ENCODE assay signal across 27 cellular contexts in the genomic region with DNA sequence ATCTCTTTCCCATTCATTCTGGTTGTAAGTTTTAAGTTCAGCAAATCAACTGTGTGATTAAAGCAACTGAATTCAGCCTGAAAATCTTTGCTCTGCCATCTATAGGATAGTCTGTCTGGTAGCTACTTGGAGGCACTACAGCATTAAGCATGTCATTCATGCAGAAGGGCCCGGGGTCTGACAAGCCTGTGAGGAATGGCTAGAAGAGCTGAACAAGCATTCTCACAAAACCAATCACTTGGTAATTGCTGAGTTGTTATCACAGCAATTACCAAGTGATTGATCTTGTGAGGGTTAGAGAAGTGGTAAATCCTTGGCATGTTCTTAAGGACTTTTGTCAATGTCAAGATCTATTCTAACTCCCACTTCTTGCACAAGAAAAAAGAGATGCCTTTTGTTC.
A peak's percentile ranks its signal among the peaks of the same experiment; 100 is the strongest.
DNase-seq lines count a peak whose midpoint lies in the region; ATAC-seq lines count a peak whose summit lies in the region.
"Had no signal": no experiment of that assay in that cellular context is flagged by ENCODE, and none has a peak within 500 bp of the region (broad histone marks: within the 10 kb centered on the region; RNA-seq: fewer than 3 reads in every experiment).

No MANE protein-coding gene starts in this region.

- ATAC-seq in GM18909 (IDR thresholded peaks at IDR 0.05; ENCODE audit: poor library complexity, unreplicated experiment), result no peak
- ATAC-seq: CD8-positive, alpha-beta T cell; effector memory CD8-positive, alpha-beta T cell; GM12878; left lobe of liver; sciatic nerve; stimulated activated naive CD8-positive, alpha-beta T cell treated with anti-CD3 and anti-CD28 coated beads, Interleukin-15, amount 100 ng/mL, for 72 hours had no signal

- H3K4me3 Mint-ChIP-seq in activated CD4-positive, alpha-beta memory T cell treated with anti-CD3 and anti-CD28 coated beads, Interleukin-2, amount 10 ng/mL, durations not matched to agents 7 days and 5 days, result no peak overlapping the region
- H3K4me3 Mint-ChIP-seq: activated naive CD8-positive, alpha-beta T cell treated with anti-CD3 and anti-CD28 coated beads, Interleukin-2, amount 10 ng/mL, durations not matched to agents 7 days and 5 days; B cell; CD8-positive, alpha-beta T cell; effector memory CD8-positive, alpha-beta T cell; memory B cell; stimulated activated naive CD8-positive, alpha-beta T cell treated with anti-CD3 and anti-CD28 coated beads, Interleukin-15, amount 100 ng/mL, for 72 hours had no signal

- no peak overlapping the region for H3K27ac Mint-ChIP-seq in activated CD4-positive, alpha-beta memory T cell treated with anti-CD3 and anti-CD28 coated beads, Interleukin-2, amount 10 ng/mL, durations not matched to agents 7 days and 5 days
- H3K27ac Mint-ChIP-seq: activated naive CD8-positive, alpha-beta T cell treated with anti-CD3 and anti-CD28 coated beads, Interleukin-2, amount 10 ng/mL, durations not matched to agents 7 days and 5 days; B cell; CD8-positive, alpha-beta T cell; effector memory CD8-positive, alpha-beta T cell; memory B cell; stimulated activated naive CD8-positive, alpha-beta T cell treated with anti-CD3 and anti-CD28 coated beads, Interleukin-15, amount 100 ng/mL, for 72 hours had no signal

- POLR2A ChIA-PET in activated CD4-positive, alpha-beta memory T cell treated with anti-CD3 and anti-CD28 coated beads, Interleukin-2, amount 10 ng/mL, durations not matched to agents 7 days and 5 days (lab: Charles Lee), result no interaction called here

- no peaks in the 10 kb centered on the region for H3K27me3 Mint-ChIP-seq in activated CD4-positive, alpha-beta memory T cell treated with anti-CD3 and anti-CD28 coated beads, Interleukin-2, amount 10 ng/mL, durations not matched to agents 7 days and 5 days
- H3K27me3 Mint-ChIP-seq: activated naive CD8-positive, alpha-beta T cell treated with anti-CD3 and anti-CD28 coated beads, Interleukin-2, amount 10 ng/mL, durations not matched to agents 7 days and 5 days; B cell; effector memory CD8-positive, alpha-beta T cell; memory B cell; stimulated activated naive CD8-positive, alpha-beta T cell treated with anti-CD3 and anti-CD28 coated beads, Interleukin-15, amount 100 ng/mL, for 72 hours had no signal

- no peaks in the 10 kb centered on the region for H3K36me3 Mint-ChIP-seq in activated CD4-positive, alpha-beta memory T cell treated with anti-CD3 and anti-CD28 coated beads, Interleukin-2, amount 10 ng/mL, durations not matched to agents 7 days and 5 days (ENCODE audit: low read depth)
- H3K36me3 Mint-ChIP-seq: activated naive CD8-positive, alpha-beta T cell treated with anti-CD3 and anti-CD28 coated beads, Interleukin-2, amount 10 ng/mL, durations not matched to agents 7 days and 5 days; CD8-positive, alpha-beta T cell; memory B cell had no signal

- DNase-seq in NCI-H748 (lab: John Stamatoyannopoulos, UW; ENCODE audit: unreplicated experiment) (peak; percentile 65), NCI-H748 treated with DMSO at 0.1 percent for 48 hours (lab: John Stamatoyannopoulos, UW) (no peak), NCI-H69 (lab: John Stamatoyannopoulos, UW) (peak; percentile 84), islet precursor cell (peak; percentile 87)
- DNase-seq in stimulated activated CD4-positive, alpha-beta T cell treated with anti-CD3 and anti-CD28 coated beads, Interleukin-12 subunit alpha, Interleukin-12 subunit beta, amount 100 ng/mL, for 4 hours, result no peak
- DNase-seq in activated CD4-positive, alpha-beta memory T cell treated with anti-CD3 and anti-CD28 coated beads, Interleukin-2, amount 10 ng/mL, durations not matched to agents 7 days and 5 days, result no peak
- DNase-seq: ACHN; activated CD4-positive, alpha-beta T cell treated with anti-CD3 and anti-CD28 coated beads, Interleukin-2, amount 50 U/mL, for 4 hours; activated gamma-delta T cell treated with Interleukin-2 at 50 U/mL for 16 hours; activated naive CD8-positive, alpha-beta T cell treated with anti-CD3 and anti-CD28 coated beads, Interleukin-2, amount 10 ng/mL, durations not matched to agents 7 days and 5 days; activated T-cell treated with anti-CD3 and anti-CD28 coated beads, Interleukin-2, amount 50 U/mL, for 48 hours; CD8-positive, alpha-beta T cell; central memory CD4-positive, alpha-beta T cell; cortex of kidney; effector memory CD8-positive, alpha-beta T cell; erythroblast; NCI-H774; posterior cingulate gyrus; RPMI8226; stimulated activated CD4-positive, alpha-beta T cell treated with anti-CD3 and anti-CD28 coated beads, Interleukin-2, amount 100 ng/mL, for 48 hours; stimulated activated naive CD8-positive, alpha-beta T cell treated with anti-CD3 and anti-CD28 coated beads, Interleukin-15, amount 100 ng/mL, for 72 hours had no signal

- CTCF ChIA-PET in activated CD4-positive, alpha-beta memory T cell treated with anti-CD3 and anti-CD28 coated beads, Interleukin-2, amount 10 ng/mL, durations not matched to agents 7 days and 5 days (lab: Charles Lee), result no interaction called here

- peaks cover 8% of the 10 kb centered on the region for H3K9me3 Mint-ChIP-seq in activated CD4-positive, alpha-beta memory T cell treated with anti-CD3 and anti-CD28 coated beads, Interleukin-2, amount 10 ng/mL, durations not matched to agents 7 days and 5 days

- H3K4me1 Mint-ChIP-seq in activated CD4-positive, alpha-beta memory T cell treated with anti-CD3 and anti-CD28 coated beads, Interleukin-2, amount 10 ng/mL, durations not matched to agents 7 days and 5 days, result no peaks in the 10 kb centered on the region
- H3K4me1 Mint-ChIP-seq: activated naive CD8-positive, alpha-beta T cell treated with anti-CD3 and anti-CD28 coated beads, Interleukin-2, amount 10 ng/mL, durations not matched to agents 7 days and 5 days; B cell; memory B cell; stimulated activated naive CD8-positive, alpha-beta T cell treated with anti-CD3 and anti-CD28 coated beads, Interleukin-15, amount 100 ng/mL, for 72 hours had no signal

Comparison
In these comparisons a context has a peak if more than half of its experiments do, and no peak if none do; other contexts are left out.
1. DNase-seq: peak in NCI-H748 (single experiment), NCI-H69 (single experiment) and islet precursor cell (single experiment); none in NCI-H748 treated with DMSO at 0.1 percent for 48 hours (single experiment), stimulated activated CD4-positive, alpha-beta T cell treated with anti-CD3 and anti-CD28 coated beads, Interleukin-12 subunit alpha, Interleukin-12 subunit beta, amount 100 ng/mL, for 4 hours (single experiment) and activated CD4-positive, alpha-beta memory T cell treated with anti-CD3 and anti-CD28 coated beads, Interleukin-2, amount 10 ng/mL, durations not matched to agents 7 days and 5 days (single experiment).